ENCODE assay signal across 14 cellular contexts in genomic region chr10:1657500-1657899, GRCh38.
"Had no signal": no experiment of that assay in that cellular context is flagged by ENCODE, and none has a peak within 500 bp of the region (broad histone marks: within the 10 kb centered on the region; RNA-seq: fewer than 3 reads in every experiment).

No MANE protein-coding gene starts in this region.

- H3K27me3 ChIP-seq: upper lobe of left lung had no signal

- H3K36me3 ChIP-seq: upper lobe of left lung had no signal

- H3K4me1 ChIP-seq: upper lobe of left lung had no signal

- H3K4me1 Mint-ChIP-seq: activated naive CD8-positive, alpha-beta T cell treated with anti-CD3 and anti-CD28 coated beads for 36 hours; central memory CD8-positive, alpha-beta T cell had no signal

- DNase-seq: activated naive CD4-positive, alpha-beta T cell treated with Interleukin-2 at 50 U/mL for 16 hours; activated naive CD8-positive, alpha-beta T cell treated with anti-CD3 and anti-CD28 coated beads for 36 hours; activated T-cell treated with anti-CD3 and anti-CD28 coated beads, Interleukin-2, amount 50 U/mL, for 4 hours; mucosa of descending colon; occipital lobe; stimulated activated CD4-positive, alpha-beta T cell treated with anti-CD3 and anti-CD28 coated beads, Interleukin-2, amount 100 ng/mL, for 48 hours; stimulated activated CD8-positive, alpha-beta memory T cell treated with anti-CD3 and anti-CD28 coated beads, Interleukin-4, amount 100 ng/mL, for 48 hours; stimulated activated naive CD4-positive, alpha-beta T cell; T-helper 1 cell; T-helper 9 cell; upper lobe of left lung had no signal

- H3K36me3 Mint-ChIP-seq: activated naive CD8-positive, alpha-beta T cell treated with anti-CD3 and anti-CD28 coated beads for 36 hours; memory B cell had no signal

- H3K4me3 ChIP-seq: mucosa of descending colon, upper lobe of left lung had no signal

- H3K9me3 ChIP-seq: mucosa of descending colon, upper lobe of left lung had no signal

- H3K27ac ChIP-seq: upper lobe of left lung had no signal

- ATAC-seq: activated T-cell treated with anti-CD3 and anti-CD28 coated beads, Interleukin-2, amount 50 U/mL, for 4 hours; mucosa of descending colon; sciatic nerve had no signal

- H3K4me3 Mint-ChIP-seq: activated naive CD8-positive, alpha-beta T cell treated with anti-CD3 and anti-CD28 coated beads for 36 hours; activated T-cell treated with anti-CD3 and anti-CD28 coated beads, Interleukin-2, amount 50 U/mL, for 4 hours; central memory CD8-positive, alpha-beta T cell; memory B cell had no signal

- H3K9me3 Mint-ChIP-seq: activated naive CD8-positive, alpha-beta T cell treated with anti-CD3 and anti-CD28 coated beads for 36 hours; activated T-cell treated with anti-CD3 and anti-CD28 coated beads, Interleukin-2, amount 50 U/mL, for 4 hours; central memory CD8-positive, alpha-beta T cell; memory B cell had no signal

- H3K27ac Mint-ChIP-seq: activated naive CD8-positive, alpha-beta T cell treated with anti-CD3 and anti-CD28 coated beads for 36 hours; memory B cell had no signal
